In the genomic region with DNA sequence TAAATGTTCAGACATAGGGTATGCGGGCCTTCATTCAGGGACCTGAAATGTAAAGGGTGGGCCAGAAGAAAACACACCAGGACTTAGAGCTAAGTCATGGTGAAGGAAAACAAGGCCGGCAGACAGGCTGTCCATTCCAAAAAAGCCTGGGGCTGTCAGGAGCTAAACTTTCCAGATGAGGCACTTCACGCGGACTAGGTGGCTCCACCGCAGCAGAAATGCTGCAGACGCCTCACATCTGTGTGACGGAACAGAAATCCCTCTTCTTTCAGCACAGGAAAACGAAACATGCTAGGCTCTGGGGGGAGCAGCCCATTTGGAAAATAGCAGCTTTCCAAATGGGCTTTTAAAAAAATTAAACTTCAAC, we compare ENCODE assay signal across 15 cellular contexts.
DNase-seq lines count a peak whose midpoint lies in the region; ATAC-seq and TF ChIP-seq lines count a peak whose summit lies in the region.
"Had no signal": no experiment of that assay in that cellular context is flagged by ENCODE, and none has a peak within 500 bp of the region (broad histone marks: within the 10 kb centered on the region; RNA-seq: fewer than 3 reads in every experiment).

No MANE protein-coding gene starts in this region.

- H3K9me3 Mint-ChIP-seq in CD8-positive, alpha-beta memory T cell, result no peaks in the 10 kb centered on the region
- no peaks in the 10 kb centered on the region for H3K9me3 Mint-ChIP-seq in stimulated activated memory B cell treated with anti-CD40 and anti-IgM and Interleukin-4, amounts not matched to agents 10 μg/mL and 1 μg/mL and 100 μg/mL, for 72 hours
- H3K9me3 Mint-ChIP-seq: activated naive CD8-positive, alpha-beta T cell treated with anti-CD3 and anti-CD28 coated beads, Interleukin-2, amount 50 U/mL, for 24 hours had no signal

- no peak for DNase-seq in Right ventricle myocardium superior
- no peak for DNase-seq in right atrium auricular region (ENCODE audit: low spot score)
- DNase-seq in SK-N-DZ (ENCODE audit: low spot score), result peak; percentile 47
- peak; percentile 66 for DNase-seq in fibroblast of villous mesenchyme (ENCODE audit: low read depth)
- DNase-seq in smooth muscle cell (lab: John Stamatoyannopoulos, UW; ENCODE audit: unreplicated experiment), result no peak
- DNase-seq in CD8-positive, alpha-beta memory T cell, result no peak
- DNase-seq: activated naive CD8-positive, alpha-beta T cell treated with anti-CD3 and anti-CD28 coated beads, Interleukin-2, amount 50 U/mL, for 24 hours; NCI-H1694 treated with DMSO at 0.1 percent for 48 hours; NCI-H526; occipital lobe; spleen; stimulated activated naive CD4-positive, alpha-beta T cell; upper lobe of left lung had no signal

- H3K4me1 Mint-ChIP-seq in CD8-positive, alpha-beta memory T cell, result peaks cover 0 to 16% (median 0%) of the 10 kb centered on the region in 3 donors
- peaks cover 20% of the 10 kb centered on the region for H3K4me1 Mint-ChIP-seq in stimulated activated memory B cell treated with anti-CD40 and anti-IgM and Interleukin-4, amounts not matched to agents 10 μg/mL and 1 μg/mL and 100 μg/mL, for 72 hours

- TF ChIP-seq CTCF in right atrium auricular region (IDR thresholded peaks at IDR 0.05) (no peak), fibroblast of villous mesenchyme (IDR thresholded peaks at IDR 0.05; ENCODE audit: insufficient read depth, low read depth, low read length) (peak; percentile 4), smooth muscle cell (IDR thresholded peaks at IDR 0.05; ENCODE audit: borderline replicate concordance, insufficient read depth, poor library complexity, severe bottlenecking) (no peak)

- H3K79me2 ChIP-seq in smooth muscle cell (ENCODE audit: low read depth), result peaks cover 4% of the 10 kb centered on the region

- WGBS in smooth muscle cell (ENCODE audit: low lambda C conversion rate), result 12% methylated on average over 8 of the region's 8 CpGs

- no peak overlapping the region for H3K9ac ChIP-seq in smooth muscle cell (ENCODE audit: low read depth)

- no peaks in the 10 kb centered on the region for H3K9me3 ChIP-seq in right atrium auricular region
- H3K9me3 ChIP-seq in smooth muscle cell (replicated peaks; ENCODE audit: low read depth), result no peaks in the 10 kb centered on the region
- H3K9me3 ChIP-seq in CD8-positive, alpha-beta memory T cell (ENCODE audit: low read length), result no peaks in the 10 kb centered on the region
- H3K9me3 ChIP-seq: spleen, upper lobe of left lung had no signal

- peak; percentile 68 for ATAC-seq in Right ventricle myocardium superior (ENCODE audit: poor library complexity)
- no peak for ATAC-seq in GM19463 (IDR thresholded peaks at IDR 0.05; ENCODE audit: unreplicated experiment)
- ATAC-seq in stimulated activated memory B cell treated with anti-CD40 and anti-IgM and Interleukin-4, amounts not matched to agents 10 μg/mL and 1 μg/mL and 100 μg/mL, for 72 hours, result no peak
- ATAC-seq: activated naive CD8-positive, alpha-beta T cell treated with anti-CD3 and anti-CD28 coated beads, Interleukin-2, amount 50 U/mL, for 24 hours had no signal

- H3K4me3 ChIP-seq in right atrium auricular region (no peak overlapping the region), fibroblast of villous mesenchyme (ENCODE audit: low read depth, low read length) (no peak overlapping the region), smooth muscle cell (no peak overlapping the region)
- H3K4me3 ChIP-seq in CD8-positive, alpha-beta memory T cell (ENCODE audit: low read length), result no peak overlapping the region
- H3K4me3 ChIP-seq: spleen, upper lobe of left lung had no signal

- peaks cover 0 to 4% of the 10 kb centered on the region in 2 donors for H3K4me1 ChIP-seq in right atrium auricular region
- peaks cover 25% of the 10 kb centered on the region for H3K4me1 ChIP-seq in smooth muscle cell (ENCODE audit: low read depth)
- no peaks in the 10 kb centered on the region for H3K4me1 ChIP-seq in CD8-positive, alpha-beta memory T cell (ENCODE audit: insufficient read depth, low read length)
- H3K4me1 ChIP-seq: upper lobe of left lung had no signal

- POLR2A ChIA-PET in CD8-positive, alpha-beta memory T cell (lab: Charles Lee), result no interaction called here

- H2AFZ ChIP-seq in smooth muscle cell (ENCODE audit: low read depth), result peak overlapping the region; percentile 34

- intact Hi-C loops in Right ventricle myocardium superior (cut with DNase I), result no loop called here

- no peaks in the 10 kb centered on the region for H3K36me3 Mint-ChIP-seq in CD8-positive, alpha-beta memory T cell
- H3K36me3 Mint-ChIP-seq in stimulated activated memory B cell treated with anti-CD40 and anti-IgM and Interleukin-4, amounts not matched to agents 10 μg/mL and 1 μg/mL and 100 μg/mL, for 72 hours, result no peaks in the 10 kb centered on the region

- no peaks in the 10 kb centered on the region for H3K36me3 ChIP-seq in right atrium auricular region
- H3K36me3 ChIP-seq in smooth muscle cell (ENCODE audit: low read depth), result no peaks in the 10 kb centered on the region
- no peaks in the 10 kb centered on the region for H3K36me3 ChIP-seq in CD8-positive, alpha-beta memory T cell (ENCODE audit: insufficient read depth, low read length)
- H3K36me3 ChIP-seq: spleen, upper lobe of left lung had no signal

- peaks cover 4% of the 10 kb centered on the region for H3F3A ChIP-seq in smooth muscle cell (ENCODE audit: low read depth)

- CTCF ChIA-PET in CD8-positive, alpha-beta memory T cell (lab: Charles Lee), result no interaction called here

- no peak overlapping the region for H3K27ac Mint-ChIP-seq in CD8-positive, alpha-beta memory T cell
- H3K27ac Mint-ChIP-seq in stimulated activated memory B cell treated with anti-CD40 and anti-IgM and Interleukin-4, amounts not matched to agents 10 μg/mL and 1 μg/mL and 100 μg/mL, for 72 hours, result no peak overlapping the region
- H3K27ac Mint-ChIP-seq: activated naive CD8-positive, alpha-beta T cell treated with anti-CD3 and anti-CD28 coated beads, Interleukin-2, amount 50 U/mL, for 24 hours had no signal

- no peaks in the 10 kb centered on the region for H3K27me3 ChIP-seq in right atrium auricular region
- no peaks in the 10 kb centered on the region for H3K27me3 ChIP-seq in smooth muscle cell (ENCODE audit: low read depth)
- H3K27me3 ChIP-seq in CD8-positive, alpha-beta memory T cell (ENCODE audit: insufficient read depth, low read length, poor library complexity, severe bottlenecking), result no peaks in the 10 kb centered on the region
- H3K27me3 ChIP-seq: spleen, upper lobe of left lung had no signal

- H3K4me2 ChIP-seq in smooth muscle cell, result peak overlapping the region; percentile 69

- H3K4me3 Mint-ChIP-seq in CD8-positive, alpha-beta memory T cell, result no peak overlapping the region
- H3K4me3 Mint-ChIP-seq in stimulated activated memory B cell treated with anti-CD40 and anti-IgM and Interleukin-4, amounts not matched to agents 10 μg/mL and 1 μg/mL and 100 μg/mL, for 72 hours, result no peak overlapping the region
- H3K4me3 Mint-ChIP-seq: activated naive CD8-positive, alpha-beta T cell treated with anti-CD3 and anti-CD28 coated beads, Interleukin-2, amount 50 U/mL, for 24 hours had no signal

- no peak overlapping the region for H3K27ac ChIP-seq in right atrium auricular region
- peak overlapping the region; percentile 55 for H3K27ac ChIP-seq in smooth muscle cell (ENCODE audit: low read depth)
- H3K27ac ChIP-seq in CD8-positive, alpha-beta memory T cell (ENCODE audit: low read depth, low read length), result no peak overlapping the region
- H3K27ac ChIP-seq: spleen, upper lobe of left lung had no signal

- H4K20me1 ChIP-seq in smooth muscle cell (ENCODE audit: low read depth), result no peaks in the 10 kb centered on the region

- H3K27me3 Mint-ChIP-seq in CD8-positive, alpha-beta memory T cell, result peaks cover 0 to 5% of the 10 kb centered on the region in 2 donors
- H3K27me3 Mint-ChIP-seq in stimulated activated memory B cell treated with anti-CD40 and anti-IgM and Interleukin-4, amounts not matched to agents 10 μg/mL and 1 μg/mL and 100 μg/mL, for 72 hours, result no peaks in the 10 kb centered on the region

Comparison
In these comparisons a context has a peak if more than half of its experiments do, and no peak if none do; other contexts are left out.
1. DNase-seq: peak in SK-N-DZ (single experiment) and fibroblast of villous mesenchyme (single experiment); none in Right ventricle myocardium superior (single experiment), right atrium auricular region (single experiment), smooth muscle cell (single experiment) and CD8-positive, alpha-beta memory T cell (0 of 5).